Comparison of ENCODE assay signal across 11 cellular contexts in the genomic region with DNA sequence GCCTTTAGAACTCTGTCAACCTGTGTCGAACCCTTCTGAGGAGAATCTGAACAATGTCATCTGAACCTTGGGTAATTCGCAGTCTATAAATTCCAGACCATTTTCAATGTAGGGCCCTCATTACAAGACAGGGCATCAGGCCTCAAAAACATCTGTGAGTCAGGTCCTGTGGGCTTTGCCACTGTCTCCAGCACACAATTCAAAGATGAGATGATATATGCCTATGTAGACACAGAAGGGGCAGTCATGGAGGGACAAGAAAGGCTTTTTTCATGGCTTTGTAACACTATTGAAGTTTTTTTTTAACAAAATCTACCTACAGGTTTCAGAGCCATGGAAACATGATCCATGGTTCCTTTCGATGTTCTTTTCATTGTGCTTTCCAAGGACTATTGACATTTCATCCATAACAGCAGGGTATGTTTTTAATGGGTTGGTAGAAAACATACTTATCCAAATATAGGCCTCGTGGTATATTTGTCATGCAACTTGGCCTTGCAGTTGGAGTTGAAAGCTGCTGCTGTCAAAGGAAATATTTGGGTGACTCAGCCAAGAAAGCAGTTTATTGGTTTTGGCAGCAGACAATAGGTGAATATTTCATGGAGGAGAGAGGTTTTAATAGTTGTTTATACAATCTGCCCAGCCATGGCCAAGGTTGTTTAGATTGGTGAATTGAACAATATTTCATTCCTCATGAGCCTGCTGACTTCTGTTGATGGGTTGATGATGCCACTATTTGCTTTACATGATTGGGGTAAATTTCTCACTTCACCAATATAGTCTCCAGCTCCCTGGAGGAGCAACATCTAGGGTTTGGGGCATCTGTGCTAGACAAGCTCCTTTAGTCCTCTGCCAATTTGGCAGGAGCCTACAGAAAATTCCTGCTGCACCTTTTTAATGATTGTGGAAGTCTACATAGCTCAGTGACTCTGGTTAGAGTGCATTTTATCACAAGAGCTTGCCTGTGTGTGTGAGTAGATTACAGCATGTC.
DNase-seq lines count a peak whose midpoint lies in the region; ATAC-seq and TF ChIP-seq lines count a peak whose summit lies in the region.
"Had no signal": no experiment of that assay in that cellular context is flagged by ENCODE, and none has a peak within 500 bp of the region (broad histone marks: within the 10 kb centered on the region; RNA-seq: fewer than 3 reads in every experiment).

No MANE protein-coding gene starts in this region.

- H3K4me3 ChIP-seq in choroid plexus epithelial cell (ENCODE audit: low read depth, low read length): no peak overlapping the region

- H3K4me1 Mint-ChIP-seq in Calu3 (ENCODE audit: low read depth, unreplicated experiment): peaks cover 27% of the 10 kb centered on the region
- peaks cover 0 to 5% of the 10 kb centered on the region in 2 donors for H3K4me1 Mint-ChIP-seq in stimulated activated naive B cell treated with anti-CD40 and anti-IgM and Interleukin-4, amounts not matched to agents 10 μg/mL and 1 μg/mL and 100 μg/mL, for 72 hours
- H3K4me1 Mint-ChIP-seq: neural crest cell, T-helper 17 cell had no signal

- DNase-seq in Calu3 (peak; percentile 26), NCI-H2029 (lab: John Stamatoyannopoulos, UW) (peak; percentile 73), choroid plexus epithelial cell (ENCODE audit: low read depth) (peak; percentile 94), omental fat pad (ENCODE audit: low spot score) (no peak), posterior vena cava (ENCODE audit: low spot score) (no peak), ecto neural progenitor cell (ENCODE audit: low spot score) (no peak)
- no peak for DNase-seq in stimulated activated naive B cell treated with anti-CD40 and anti-IgM and Interleukin-4, amounts not matched to agents 10 μg/mL and 1 μg/mL and 100 μg/mL, for 72 hours
- DNase-seq: DMS 273 treated with DMSO at 0.1 percent for 48 hours, T-helper 17 cell had no signal

- H3K36me3 Mint-ChIP-seq in Calu3 (ENCODE audit: insufficient read depth, unreplicated experiment): no peaks in the 10 kb centered on the region
- H3K36me3 Mint-ChIP-seq in stimulated activated naive B cell treated with anti-CD40 and anti-IgM and Interleukin-4, amounts not matched to agents 10 μg/mL and 1 μg/mL and 100 μg/mL, for 72 hours: no peaks in the 10 kb centered on the region

- TF ChIP-seq CTCF in Calu3 (IDR thresholded peaks at IDR 0.05; ENCODE audit: unreplicated experiment) (no peak), choroid plexus epithelial cell (conservative IDR thresholded peaks at IDR 0.05; ENCODE audit: low read depth, low read length) (no peak), omental fat pad (IDR thresholded peaks at IDR 0.05) (no peak)

- no peak overlapping the region for H3K4me3 Mint-ChIP-seq in Calu3 (ENCODE audit: low read depth, unreplicated experiment)
- H3K4me3 Mint-ChIP-seq in stimulated activated naive B cell treated with anti-CD40 and anti-IgM and Interleukin-4, amounts not matched to agents 10 μg/mL and 1 μg/mL and 100 μg/mL, for 72 hours: no peak overlapping the region
- H3K4me3 Mint-ChIP-seq: neural crest cell, T-helper 17 cell had no signal

- intact Hi-C loops in Calu3 (cut with micrococcal nuclease; ENCODE audit: unreplicated experiment): no loop called here
- intact Hi-C loops in posterior vena cava (cut with DNase I): no loop called here

- peak; percentile 31 for ATAC-seq in omental fat pad (ENCODE audit: low FRiP score)
- ATAC-seq in GM18870 (IDR thresholded peaks at IDR 0.05; ENCODE audit: unreplicated experiment): no peak
- no peak for ATAC-seq in stimulated activated naive B cell treated with anti-CD40 and anti-IgM and Interleukin-4, amounts not matched to agents 10 μg/mL and 1 μg/mL and 100 μg/mL, for 72 hours (replicated peaks)
- ATAC-seq: T-helper 17 cell had no signal

- H3K27ac Mint-ChIP-seq in Calu3 (ENCODE audit: unreplicated experiment): no peak overlapping the region
- no peak overlapping the region for H3K27ac Mint-ChIP-seq in stimulated activated naive B cell treated with anti-CD40 and anti-IgM and Interleukin-4, amounts not matched to agents 10 μg/mL and 1 μg/mL and 100 μg/mL, for 72 hours
- H3K27ac Mint-ChIP-seq: T-helper 17 cell had no signal

- CTCF ChIA-PET in Calu3 (lab: Charles Lee): no interaction called here

- peaks cover 21% of the 10 kb centered on the region for H3K27me3 Mint-ChIP-seq in Calu3 (ENCODE audit: unreplicated experiment)
- H3K27me3 Mint-ChIP-seq in stimulated activated naive B cell treated with anti-CD40 and anti-IgM and Interleukin-4, amounts not matched to agents 10 μg/mL and 1 μg/mL and 100 μg/mL, for 72 hours: peaks cover 25 to 28% of the 10 kb centered on the region in 2 donors
- H3K27me3 Mint-ChIP-seq: T-helper 17 cell had no signal

- no peaks in the 10 kb centered on the region for H3K9me3 Mint-ChIP-seq in Calu3 (ENCODE audit: low read depth, unreplicated experiment)
- H3K9me3 Mint-ChIP-seq in stimulated activated naive B cell treated with anti-CD40 and anti-IgM and Interleukin-4, amounts not matched to agents 10 μg/mL and 1 μg/mL and 100 μg/mL, for 72 hours: peaks cover 3 to 7% of the 10 kb centered on the region in 2 donors

- BruUV-seq in Calu3 (replicated peaks; lab: Mats Ljungman, UMichigan): no TSS peak

Comparison
In these comparisons a context has a peak if more than half of its experiments do, and no peak if none do; other contexts are left out.
1. DNase-seq: peak in Calu3 (single experiment), NCI-H2029 (single experiment) and choroid plexus epithelial cell (single experiment); none in omental fat pad (single experiment), posterior vena cava (single experiment), ecto neural progenitor cell (single experiment) and stimulated activated naive B cell treated with anti-CD40 and anti-IgM and Interleukin-4, amounts not matched to agents 10 μg/mL and 1 μg/mL and 100 μg/mL, for 72 hours (single experiment).